Comparison of ENCODE assay signal across 31 cellular contexts in the genomic region with DNA sequence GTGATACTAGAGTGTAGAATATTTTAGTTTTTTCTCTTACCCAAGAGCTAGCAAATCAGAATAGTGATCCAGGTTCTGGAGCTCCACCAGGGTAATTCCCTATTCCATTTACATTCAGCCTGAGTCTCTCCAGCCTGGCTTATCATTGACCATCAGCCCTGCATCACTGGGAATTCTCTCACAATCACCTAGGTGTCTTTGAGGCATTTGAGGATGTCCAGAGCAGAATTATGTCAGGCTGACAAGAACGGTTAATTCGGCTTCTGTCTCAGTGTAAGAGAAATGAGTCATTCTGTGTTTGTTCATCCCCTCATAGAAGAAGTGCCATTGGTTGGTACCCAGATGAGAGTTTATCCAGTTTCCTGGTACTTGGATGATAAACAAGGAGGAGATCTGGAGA.
"Had no signal": no experiment of that assay in that cellular context is flagged by ENCODE, and none has a peak within 500 bp of the region (broad histone marks: within the 10 kb centered on the region; RNA-seq: fewer than 3 reads in every experiment).

No MANE protein-coding gene starts in this region.

- H3K4me3 Mint-ChIP-seq: activated B cell treated with CpG ODN at 0.5 μM for 24 hours; activated CD8-positive, alpha-beta T cell treated with anti-CD3 and anti-CD28 coated beads for 36 hours; activated naive CD4-positive, alpha-beta T cell treated with anti-CD3 and anti-CD28 coated beads for 36 hours; activated naive CD4-positive, alpha-beta T cell treated with anti-CD3 and anti-CD28 coated beads, Interleukin-2, amount 50 U/mL, for 24 hours; activated naive CD8-positive, alpha-beta T cell treated with anti-CD3 and anti-CD28 coated beads, Interleukin-2, amount 10 ng/mL, durations not matched to agents 7 days and 5 days; activated T-helper 1 cell treated with anti-CD3 and anti-CD28 coated beads, Interleukin-12 subunit alpha, Interleukin-12 subunit beta, Interleukin-2, Interleukin-4 antibody, amounts not matched to agents 30 ng/mL and 10 ng/mL and 1 ng/mL, durations not matched to agents 14 hours and 24 hours and 36 hours; brain; central memory CD8-positive, alpha-beta T cell; dendritic cell treated with granulocyte-macrophage colony-stimulating factor and Interleukin-4, amounts not matched to agents 40 ng/mL and 50 ng/mL, for 4 days; effector memory CD8-positive, alpha-beta T cell; T-helper 17 cell; T-helper 2 cell treated with Interferon-gamma antibody and Interleukin-4, amounts not matched to agents 5 μg/mL and 100 μg/mL, for 36 hours had no signal

- H3K36me3 ChIP-seq: ascending aorta, breast epithelium, cardiac muscle cell, esophagus muscularis mucosa, gastrocnemius medialis, heart right ventricle, WERI-Rb-1 had no signal

- H3K27me3 ChIP-seq: ascending aorta, breast epithelium, cardiac muscle cell, esophagus muscularis mucosa, foreskin keratinocyte, gastrocnemius medialis, heart right ventricle had no signal

- H3K4me3 ChIP-seq: ascending aorta, breast epithelium, cardiac muscle cell, coronary artery, esophagus muscularis mucosa, gastrocnemius medialis, heart right ventricle had no signal

- DNase-seq: activated B cell treated with CpG ODN at 0.5 μM for 24 hours; activated CD4-positive, alpha-beta T cell treated with anti-CD3 and anti-CD28 coated beads for 48 hours; activated CD4-positive, alpha-beta T cell treated with anti-CD3 and anti-CD28 coated beads, Interleukin-2, amount 50 U/mL, for 4 hours; activated CD8-positive, alpha-beta memory T cell treated with anti-CD3 and anti-CD28 coated beads for 24 hours; activated CD8-positive, alpha-beta T cell treated with anti-CD3 and anti-CD28 coated beads for 36 hours; activated effector memory CD4-positive, alpha-beta T cell treated with anti-CD3 and anti-CD28 coated beads, Interleukin-2, amount 50 U/mL, for 16 hours; activated naive CD4-positive, alpha-beta T cell treated with anti-CD3 and anti-CD28 coated beads for 36 hours; activated naive CD8-positive, alpha-beta T cell treated with anti-CD3 and anti-CD28 coated beads, Interleukin-2, amount 10 ng/mL, durations not matched to agents 7 days and 5 days; activated T-cell treated with anti-CD3 and anti-CD28 coated beads, Interleukin-2, amount 50 U/mL, for 48 hours; effector CD4-positive, alpha-beta T cell; effector memory CD8-positive, alpha-beta T cell; erythroblast; foreskin keratinocyte; gastrocnemius medialis; heart right ventricle; T-helper 1 cell; T-helper 17 cell; T1000; WERI-Rb-1 had no signal

- H3K27ac Mint-ChIP-seq: activated B cell treated with CpG ODN at 0.5 μM for 24 hours; activated CD8-positive, alpha-beta T cell treated with anti-CD3 and anti-CD28 coated beads for 36 hours; activated naive CD4-positive, alpha-beta T cell treated with anti-CD3 and anti-CD28 coated beads for 36 hours; activated naive CD4-positive, alpha-beta T cell treated with anti-CD3 and anti-CD28 coated beads, Interleukin-2, amount 50 U/mL, for 24 hours; activated naive CD8-positive, alpha-beta T cell treated with anti-CD3 and anti-CD28 coated beads, Interleukin-2, amount 10 ng/mL, durations not matched to agents 7 days and 5 days; activated T-helper 1 cell treated with anti-CD3 and anti-CD28 coated beads, Interleukin-12 subunit alpha, Interleukin-12 subunit beta, Interleukin-2, Interleukin-4 antibody, amounts not matched to agents 30 ng/mL and 10 ng/mL and 1 ng/mL, durations not matched to agents 14 hours and 24 hours and 36 hours; activated T-helper 2 cell treated with anti-CD3 and anti-CD28 coated beads, Interferon-gamma antibody, Interleukin-2, Interleukin-4, amounts not matched to agents 10 μg/mL and 5 μg/mL and 100 μg/mL, durations not matched to agents 14 hours and 24 hours and 36 hours; brain; dendritic cell treated with granulocyte-macrophage colony-stimulating factor and Interleukin-4, amounts not matched to agents 40 ng/mL and 50 ng/mL, for 4 days; T-helper 17 cell; T-helper 2 cell treated with Interferon-gamma antibody and Interleukin-4, amounts not matched to agents 5 μg/mL and 100 μg/mL, for 36 hours had no signal

- H3K27ac ChIP-seq: ascending aorta, breast epithelium, cardiac muscle cell, coronary artery, esophagus muscularis mucosa, foreskin keratinocyte, gastrocnemius medialis, heart right ventricle, WERI-Rb-1 had no signal

- H3K36me3 Mint-ChIP-seq: activated naive CD4-positive, alpha-beta T cell treated with anti-CD3 and anti-CD28 coated beads, Interleukin-2, amount 50 U/mL, for 24 hours had no signal

- H3K4me1 Mint-ChIP-seq: activated B cell treated with CpG ODN at 0.5 μM for 24 hours; activated naive CD4-positive, alpha-beta T cell treated with anti-CD3 and anti-CD28 coated beads, Interleukin-2, amount 50 U/mL, for 24 hours; activated naive CD8-positive, alpha-beta T cell treated with anti-CD3 and anti-CD28 coated beads, Interleukin-2, amount 10 ng/mL, durations not matched to agents 7 days and 5 days; brain; central memory CD8-positive, alpha-beta T cell; T-helper 17 cell had no signal

- H3K27me3 Mint-ChIP-seq: activated B cell treated with CpG ODN at 0.5 μM for 24 hours; activated CD8-positive, alpha-beta T cell treated with anti-CD3 and anti-CD28 coated beads for 36 hours; activated naive CD4-positive, alpha-beta T cell treated with anti-CD3 and anti-CD28 coated beads, Interleukin-2, amount 50 U/mL, for 24 hours; activated naive CD8-positive, alpha-beta T cell treated with anti-CD3 and anti-CD28 coated beads, Interleukin-2, amount 10 ng/mL, durations not matched to agents 7 days and 5 days; central memory CD8-positive, alpha-beta T cell; dendritic cell treated with granulocyte-macrophage colony-stimulating factor and Interleukin-4, amounts not matched to agents 40 ng/mL and 50 ng/mL, for 4 days; effector memory CD8-positive, alpha-beta T cell; T-helper 17 cell had no signal

- H3K9me3 ChIP-seq: esophagus muscularis mucosa, gastrocnemius medialis had no signal
